ENCODE assay signal across 15 cellular contexts in genomic region chr4:17173300-17173699, GRCh38.
DNase-seq lines count a peak whose midpoint lies in the region; ATAC-seq and TF ChIP-seq lines count a peak whose summit lies in the region.
"Had no signal": no experiment of that assay in that cellular context is flagged by ENCODE, and none has a peak within 500 bp of the region (broad histone marks: within the 10 kb centered on the region; RNA-seq: fewer than 3 reads in every experiment).

No MANE protein-coding gene starts in this region.

- 55% methylated on average over 5 of the region's 5 CpGs for WGBS in right cardiac atrium

- H3K27ac ChIP-seq in A673 (ENCODE audit: low read depth, low read length, poor library complexity, severe bottlenecking) = no peak overlapping the region
- no peak overlapping the region for H3K27ac ChIP-seq in VCaP
- H3K27ac ChIP-seq in right cardiac atrium (ENCODE audit: low read length) = no peak overlapping the region
- H3K27ac ChIP-seq: HL-60, tibial artery had no signal

- in situ Hi-C loops in GM13977 (cut with MboI; ENCODE audit: low pct_unique_long_range_greater_than_20kb, low sequenced_read_pairs, unreplicated experiment) = no loop called here

- POLR2A ChIA-PET in A673 (lab: Charles Lee; ENCODE audit: low non-redundant PET) = interaction anchor here (0.6 to 0.7 kb wide), 2 partner anchors 9 to 533 kb away, joined by 3 read pairs; no protein-coding TSS in a partner anchor

- H3K9me3 ChIP-seq in A673 (ENCODE audit: low read depth, low read length, poor library complexity, severe bottlenecking) (no peaks in the 10 kb centered on the region), right cardiac atrium (ENCODE audit: control insufficient read depth, low read length) (no peaks in the 10 kb centered on the region)
- H3K9me3 ChIP-seq: tibial artery had no signal

- H3K4me3 ChIP-seq in A673 (ENCODE audit: low read depth, low read length, poor library complexity, severe bottlenecking) (no peak overlapping the region), right cardiac atrium (ENCODE audit: low read length) (no peak overlapping the region)
- H3K4me3 ChIP-seq: tibial artery had no signal

- BruUV-seq in A673 (replicated peaks; lab: Mats Ljungman, UMichigan) = no TSS peak

- TF ChIP-seq CTCF in A673 (conservative IDR thresholded peaks at IDR 0.05; ENCODE audit: low read depth, low read length) (peak; percentile 73), GM13977 (IDR thresholded peaks at IDR 0.05; ENCODE audit: extremely low read depth, insufficient read depth, missing control alignments) (peak; percentile 12), VCaP (conservative IDR thresholded peaks at IDR 0.05) (peak; percentile 17; the same call in 1 of the 2 replicates)

- intact Hi-C loops in A673 (cut with micrococcal nuclease; ENCODE audit: unreplicated experiment) = no loop called here
- intact Hi-C loops in right cardiac atrium (cut with DNase I) = no loop called here

- no peaks in the 10 kb centered on the region for H3K36me3 ChIP-seq in A673 (ENCODE audit: insufficient read depth, low read length, poor library complexity, severe bottlenecking)
- H3K36me3 ChIP-seq: tibial artery had no signal

- ATAC-seq in right cardiac atrium = peak; percentile 27 to 62
- ATAC-seq: T-helper 17 cell had no signal

- H3K4me1 ChIP-seq in A673 (ENCODE audit: insufficient read depth, low read length, poor library complexity, severe bottlenecking) (peaks cover 23% of the 10 kb centered on the region), right cardiac atrium (ENCODE audit: control insufficient read depth, insufficient read depth, low read length) (peaks cover 3% of the 10 kb centered on the region)

- H3K27me3 ChIP-seq in A673 (replicated peaks; ENCODE audit: insufficient read depth, low read depth, low read length, poor library complexity) (no peaks in the 10 kb centered on the region), right cardiac atrium (ENCODE audit: control insufficient read depth, insufficient read depth) (no peaks in the 10 kb centered on the region)
- H3K27me3 ChIP-seq: tibial artery had no signal

- CTCF ChIA-PET in A673 (lab: Charles Lee) = no interaction called here

- peak; percentile 67 for DNase-seq in A673 (ENCODE audit: low spot score)
- no peak for DNase-seq in GM13977 (ENCODE audit: low spot score)
- no peak for DNase-seq in right cardiac atrium
- DNase-seq in mucosa of gallbladder (ENCODE audit: low spot score) = no peak
- DNase-seq in activated naive CD4-positive, alpha-beta T cell treated with Interleukin-2 at 50 U/mL for 16 hours = no peak
- no peak for DNase-seq in HuH-7.5 (ENCODE audit: low spot score)
- no peak for DNase-seq in DMS153 (lab: John Stamatoyannopoulos, UW)
- DNase-seq: activated naive CD8-positive, alpha-beta T cell treated with anti-CD3 and anti-CD28 coated beads, Interleukin-2, amount 10 ng/mL, durations not matched to agents 7 days and 5 days; hippocampal formation; NCI-H1417 treated with DMSO at 0.1 percent for 48 hours; NK-92 treated with Interleukin-12 subunit alpha and Interleukin-12 subunit beta, amount 100 ng/mL, for 24 hours; T-helper 17 cell; tibial artery had no signal

Comparison
In these comparisons a context has a peak if more than half of its experiments do, and no peak if none do; other contexts are left out.
1. CTCF ChIP-seq: peak in every context shown above with its lines; median percentile 73 in A673; 17 in VCaP; 12 in GM13977.